ENCODE assay signal across 12 cellular contexts in the genomic region with DNA sequence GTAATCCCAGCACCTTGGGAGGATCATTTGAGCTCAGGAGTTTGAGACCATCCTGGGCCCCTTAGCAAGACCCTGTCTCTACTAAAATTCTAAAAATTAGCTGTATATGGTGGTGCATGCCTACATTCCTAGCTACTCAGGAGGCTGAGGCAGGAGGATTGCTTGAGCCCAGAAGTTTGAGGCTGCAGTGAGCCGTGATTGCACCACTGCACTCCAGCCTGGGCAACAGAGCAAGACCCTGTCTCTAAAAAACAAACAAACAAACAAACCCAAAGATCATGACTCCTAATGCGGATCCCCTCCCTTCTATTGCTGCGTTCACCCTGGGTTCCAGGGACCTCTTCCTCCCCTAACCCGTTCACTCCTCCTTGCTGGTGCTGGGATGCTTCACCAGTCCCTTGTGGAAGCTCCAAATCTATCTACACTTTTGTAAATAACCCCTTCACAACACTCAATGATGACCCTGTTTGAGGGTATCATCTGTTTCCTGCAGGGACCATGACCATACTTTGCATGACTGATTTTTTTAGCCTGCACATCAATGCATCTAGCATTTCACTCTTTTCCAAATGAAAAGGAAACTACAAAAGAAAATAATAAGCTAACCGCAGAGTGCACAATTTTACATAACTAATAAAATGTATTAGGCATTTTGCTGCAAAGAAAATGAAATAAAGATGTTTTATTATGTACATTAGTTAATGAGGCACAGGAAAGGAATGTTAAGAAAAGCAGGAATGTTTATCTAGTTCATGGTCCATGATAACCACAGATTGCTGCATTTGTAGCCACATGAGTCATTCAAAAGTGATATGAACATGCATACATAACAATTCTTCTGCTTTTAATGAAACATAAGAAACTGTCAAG. TPM values are rescaled to one million over a fixed set of nuclear protein-coding genes. Genes with fewer than 3 reads are reported as not detected.
DNase-seq lines count a peak whose midpoint lies in the region; ATAC-seq, FAIRE-seq and TF ChIP-seq lines count a peak whose summit lies in the region.
"Had no signal": no experiment of that assay in that cellular context is flagged by ENCODE, and none has a peak within 500 bp of the region (broad histone marks: within the 10 kb centered on the region; RNA-seq: fewer than 3 reads in every experiment).

No MANE protein-coding gene starts in this region.

- H3K4me3 ChIP-seq in endothelial cell of umbilical vein (replicated peaks in 1 of 3; ENCODE audit: insufficient read depth in 1 of 3, low read depth in 1 of 3, low read length in 3 of 3) (no peak overlapping the region), BE2C (ENCODE audit: low read depth, low read length) (no peak overlapping the region)
- H3K4me3 ChIP-seq: colonic mucosa had no signal

- CTCF ChIA-PET in endothelial cell of umbilical vein (lab: Charles Lee) = interaction anchor here (0.7 to 3.3 kb wide), 11 partner anchors 12 to 275 kb away, joined by 3 to 18 read pairs (median 3); no protein-coding TSS in a partner anchor
- CTCF ChIA-PET in activated CD8-positive, alpha-beta T cell treated with anti-CD3 and anti-CD28 coated beads, Interleukin-2, amount 10 ng/mL, durations not matched to agents 7 days and 5 days (lab: Charles Lee) = no interaction called here

- peak overlapping the region; percentile 38 for H3K4me2 ChIP-seq in endothelial cell of umbilical vein (ENCODE audit: insufficient read depth, low read length)

- no peaks in the 10 kb centered on the region for H3K4me1 Mint-ChIP-seq in activated CD8-positive, alpha-beta T cell treated with anti-CD3 and anti-CD28 coated beads, Interleukin-2, amount 10 ng/mL, durations not matched to agents 7 days and 5 days (ENCODE audit: low read depth)

- BruUV-seq in endothelial cell of umbilical vein (replicated peaks; lab: Mats Ljungman, UMichigan) = no TSS peak

- no peak for TF ChIP-seq POLR2A in endothelial cell of umbilical vein (IDR thresholded peaks at IDR 0.05; ENCODE audit: low read depth, low read length)

- no peak overlapping the region for H2AFZ ChIP-seq in endothelial cell of umbilical vein (ENCODE audit: low read depth, low read length)

- peak overlapping the region; percentile 50 for H3K27ac ChIP-seq in endothelial cell of umbilical vein (ENCODE audit: insufficient read depth, low read depth, low read length)
- H3K27ac ChIP-seq: colonic mucosa had no signal

- H3K27me3 Mint-ChIP-seq in activated CD8-positive, alpha-beta T cell treated with anti-CD3 and anti-CD28 coated beads, Interleukin-2, amount 10 ng/mL, durations not matched to agents 7 days and 5 days (ENCODE audit: low read depth) = peaks cover 6% of the 10 kb centered on the region

- dilution Hi-C loops in endothelial cell of umbilical vein (cut with MboI; ENCODE audit: extremely low pct_ligation_motif_present, low sequenced_read_pairs) = no loop called here

- peak; percentile 96 for FAIRE-seq in RCC 7860 (lab: Jason Lieb, UNC)
- peak; percentile 96 for FAIRE-seq in endothelial cell of umbilical vein (lab: Jason Lieb, UNC)

- POLR2A ChIA-PET in endothelial cell of umbilical vein (lab: Charles Lee) = no interaction called here
- POLR2A ChIA-PET in activated CD8-positive, alpha-beta T cell treated with anti-CD3 and anti-CD28 coated beads, Interleukin-2, amount 10 ng/mL, durations not matched to agents 7 days and 5 days (lab: Charles Lee) = interaction anchor here (0.6 kb wide), 1 partner anchor 428 kb away, joined by 4 read pairs; no protein-coding TSS in a partner anchor

- intact Hi-C loops in endothelial cell of umbilical vein (cut with micrococcal nuclease) = loop anchor here (1.0 to 2.0 kb wide), 6 partner anchors 12 to 123 kb away; a partner anchor contains a TSS

- H3K27me3 ChIP-seq in endothelial cell of umbilical vein (ENCODE audit: control insufficient read depth in 2 of 2, insufficient read depth in 2 of 2, low read length in 2 of 2) (no peaks in the 10 kb centered on the region), BE2C (no peaks in the 10 kb centered on the region)
- H3K27me3 ChIP-seq: colonic mucosa had no signal

- H3K9me1 ChIP-seq in endothelial cell of umbilical vein (replicated peaks; ENCODE audit: control insufficient read depth, extremely low read depth, insufficient read depth, low read length) = no peaks in the 10 kb centered on the region

- H3K4me3 Mint-ChIP-seq in activated CD8-positive, alpha-beta T cell treated with anti-CD3 and anti-CD28 coated beads, Interleukin-2, amount 10 ng/mL, durations not matched to agents 7 days and 5 days = no peak overlapping the region

- no peaks in the 10 kb centered on the region for H3K36me3 Mint-ChIP-seq in activated CD8-positive, alpha-beta T cell treated with anti-CD3 and anti-CD28 coated beads, Interleukin-2, amount 10 ng/mL, durations not matched to agents 7 days and 5 days (ENCODE audit: low read depth)

- no peaks in the 10 kb centered on the region for H4K20me1 ChIP-seq in endothelial cell of umbilical vein (replicated peaks; ENCODE audit: control insufficient read depth, extremely low read depth, insufficient read depth, low read length)

- H3K9me3 ChIP-seq in endothelial cell of umbilical vein (replicated peaks; ENCODE audit: control insufficient read depth, insufficient read depth, low read length) = no peaks in the 10 kb centered on the region
- no peaks in the 10 kb centered on the region for H3K9me3 ChIP-seq in BE2C
- H3K9me3 ChIP-seq: colonic mucosa had no signal

- H3K9me3 Mint-ChIP-seq in activated CD8-positive, alpha-beta T cell treated with anti-CD3 and anti-CD28 coated beads, Interleukin-2, amount 10 ng/mL, durations not matched to agents 7 days and 5 days (ENCODE audit: insufficient read depth) = no peaks in the 10 kb centered on the region

- H3K79me2 ChIP-seq in endothelial cell of umbilical vein (ENCODE audit: control insufficient read depth, insufficient read depth, low read length) = no peaks in the 10 kb centered on the region

- ATAC-seq in HG02623 (IDR thresholded peaks at IDR 0.05; ENCODE audit: unreplicated experiment) = no peak
- ATAC-seq in activated CD8-positive, alpha-beta T cell treated with anti-CD3 and anti-CD28 coated beads, Interleukin-2, amount 10 ng/mL, durations not matched to agents 7 days and 5 days = no peak

- peaks cover 17% of the 10 kb centered on the region for H3K4me1 ChIP-seq in endothelial cell of umbilical vein (ENCODE audit: control insufficient read depth, extremely low read depth, insufficient read depth, low read length)
- H3K4me1 ChIP-seq in BE2C = no peaks in the 10 kb centered on the region
- H3K4me1 ChIP-seq: colonic mucosa had no signal

- H3K36me3 ChIP-seq in endothelial cell of umbilical vein (ENCODE audit: control insufficient read depth in 2 of 2, extremely low read depth in 1 of 2, insufficient read depth in 2 of 2, low read length in 2 of 2) (no peaks in the 10 kb centered on the region), BE2C (no peaks in the 10 kb centered on the region)
- H3K36me3 ChIP-seq: colonic mucosa had no signal

- H3K9ac ChIP-seq in endothelial cell of umbilical vein (replicated peaks; ENCODE audit: extremely low read depth, insufficient read depth, low read length) = peak overlapping the region; percentile 35

- DNase-seq in EL (peak; percentile 93), RCC 7860 (ENCODE audit: low spot score) (peak; percentile 77), endothelial cell of umbilical vein (ENCODE audit: low read depth, low spot score) (peak; percentile 82), pulmonary artery endothelial cell (ENCODE audit: low read depth, low spot score) (peak; percentile 73), BE2C (no peak), NOMO-1 treated with DMSO at 0.1 percent for 48 hours (lab: John Stamatoyannopoulos, UW; ENCODE audit: unreplicated experiment) (no peak)
- no peak for DNase-seq in activated CD8-positive, alpha-beta T cell treated with anti-CD3 and anti-CD28 coated beads, Interleukin-2, amount 10 ng/mL, durations not matched to agents 7 days and 5 days
- DNase-seq: activated T-cell treated with anti-CD3 and anti-CD28 coated beads, Interleukin-2, amount 50 U/mL, for 48 hours; colonic mucosa; NCI-H1694 treated with DMSO at 0.1 percent for 48 hours; stimulated activated CD4-positive, alpha-beta T cell treated with anti-CD3 and anti-CD28 coated beads, Interleukin-2, amount 100 ng/mL, for 24 hours had no signal

- TF ChIP-seq CTCF in endothelial cell of umbilical vein (IDR thresholded peaks at IDR 0.05; ENCODE audit: extremely low read depth in 1 of 2, insufficient read depth in 1 of 2, low read depth in 1 of 2, low read length in 2 of 2) (no peak), BE2C (IDR thresholded peaks at IDR 0.05; ENCODE audit: low read depth, low read length) (no peak)

- no peak overlapping the region for H3K27ac Mint-ChIP-seq in activated CD8-positive, alpha-beta T cell treated with anti-CD3 and anti-CD28 coated beads, Interleukin-2, amount 10 ng/mL, durations not matched to agents 7 days and 5 days

TF ChIP-seq in endothelial cell of umbilical vein, 7 proteins besides CTCF, POLR2A, EP300 and RAD21 (continues in another document):
- TF ChIP-seq, protein P1, sequence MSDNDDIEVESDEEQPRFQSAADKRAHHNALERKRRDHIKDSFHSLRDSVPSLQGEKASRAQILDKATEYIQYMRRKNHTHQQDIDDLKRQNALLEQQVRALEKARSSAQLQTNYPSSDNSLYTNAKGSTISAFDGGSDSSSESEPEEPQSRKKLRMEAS (IDR thresholded peaks at IDR 0.05; ENCODE audit: insufficient read depth, insufficient read length) = no peak
- TF ChIP-seq POLR2AphosphoS5 (IDR thresholded peaks at IDR 0.05; ENCODE audit: insufficient read depth, low read depth, low read length) = peak; percentile 41
- no peak for TF ChIP-seq EZH2 (IDR thresholded peaks at IDR 0.05; ENCODE audit: borderline replicate concordance, low read depth, low read length, severe bottlenecking)
- no peak for TF ChIP-seq MYC (IDR thresholded peaks at IDR 0.05; ENCODE audit: low read depth, low read length)
- TF ChIP-seq FOS (IDR thresholded peaks at IDR 0.05; ENCODE audit: borderline replicate concordance, insufficient read depth, low read length) = peak; percentile 95
- TF ChIP-seq GATA2 (IDR thresholded peaks at IDR 0.05; ENCODE audit: insufficient read depth, insufficient read length, low read depth, low read length) = peak; percentile 61

RNA-seq across cellular contexts. Expression of a gene that starts 30.5 kb away (rescaled TPM):
- total RNA-seq in endothelial cell of umbilical vein (0.51 and 0.99 TPM in 2 replicates), pulmonary artery endothelial cell (under 0.01 and 0.11 TPM in 2 replicates)
- 0.01 TPM in 1 of 2 replicates, not detected in the other for polyA plus RNA-seq in endothelial cell of umbilical vein
- polyA plus RNA-seq in endothelial cell of umbilical vein (2011; cell fraction: cytosol; rRNA removed) = 0.01 and 0.06 TPM in 2 replicates
- 0.05 and 0.06 TPM in 2 replicates for polyA plus RNA-seq in endothelial cell of umbilical vein (2011; cell fraction: nucleus; rRNA removed)
- polyA plus RNA-seq in endothelial cell of umbilical vein (2012) = not detected in 2 replicates
- 0.34 TPM in 1 of 2 replicates, not detected in the other for polyA minus RNA-seq in endothelial cell of umbilical vein
- polyA minus RNA-seq in endothelial cell of umbilical vein (2011; cell fraction: cytosol; rRNA and poly(A)+ RNA removed) = not detected
- polyA minus RNA-seq in endothelial cell of umbilical vein (2011; cell fraction: nucleus; rRNA and poly(A)+ RNA removed) = not detected in 2 replicates
- polyA plus RNA-seq in BE2C (2012; ENCODE audit: insufficient read depth, insufficient read length, low read depth) = 0.25 TPM
- total RNA-seq in activated CD8-positive, alpha-beta T cell treated with anti-CD3 and anti-CD28 coated beads, Interleukin-2, amount 10 ng/mL, durations not matched to agents 7 days and 5 days = 10 to 100 TPM; 22.6 to 24.4 TPM

Comparison
In these comparisons a context has a peak if more than half of its experiments do, and no peak if none do; other contexts are left out.
1. DNase-seq: peak in EL (single experiment), RCC 7860 (single experiment), endothelial cell of umbilical vein (single experiment) and pulmonary artery endothelial cell (single experiment); none in BE2C (single experiment), NOMO-1 treated with DMSO at 0.1 percent for 48 hours (single experiment) and activated CD8-positive, alpha-beta T cell treated with anti-CD3 and anti-CD28 coated beads, Interleukin-2, amount 10 ng/mL, durations not matched to agents 7 days and 5 days (single experiment).
2. RNA of a gene that starts 30.5 kb away (total RNA-seq): 22.6 to 24.4 TPM in activated CD8-positive, alpha-beta T cell treated with anti-CD3 and anti-CD28 coated beads, Interleukin-2, amount 10 ng/mL, durations not matched to agents 7 days and 5 days; 0.51 to 0.99 TPM in endothelial cell of umbilical vein and under 0.01 to 0.11 TPM in pulmonary artery endothelial cell; every median in the first group is over 10 times any median in the second.